11 cellular contexts compared by ENCODE assay signal in genomic region chr7:125355899-125356298, GRCh38.
DNase-seq lines count a peak whose midpoint lies in the region; ATAC-seq, FAIRE-seq and TF ChIP-seq lines count a peak whose summit lies in the region.
"Had no signal": no experiment of that assay in that cellular context is flagged by ENCODE, and none has a peak within 500 bp of the region (broad histone marks: within the 10 kb centered on the region; RNA-seq: fewer than 3 reads in every experiment).

No MANE protein-coding gene starts in this region.

- peaks cover 34% of the 10 kb centered on the region for H3K4me1 ChIP-seq in endothelial cell of umbilical vein (ENCODE audit: control insufficient read depth, extremely low read depth, insufficient read depth, low read length)

- H3K79me2 ChIP-seq in endothelial cell of umbilical vein (ENCODE audit: control insufficient read depth, insufficient read depth, low read length): no peaks in the 10 kb centered on the region

- in situ Hi-C loops in KBM-7 (cut with MboI; ENCODE audit: low pct_unique_long_range_greater_than_20kb, low sequenced_read_pairs): no loop called here
- in situ Hi-C loops in GM13976 (cut with MboI; ENCODE audit: low sequenced_read_pairs, unreplicated experiment): no loop called here

- H3K9ac ChIP-seq in endothelial cell of umbilical vein (replicated peaks; ENCODE audit: extremely low read depth, insufficient read depth, low read length): no peak overlapping the region

- CTCF ChIA-PET in endothelial cell of umbilical vein (lab: Charles Lee): interaction anchor here (0.9 to 1.4 kb wide), 3 partner anchors 11 to 296 kb away, joined by 3 to 4 read pairs (median 3); no protein-coding TSS in a partner anchor

- H3K27me3 Mint-ChIP-seq in activated naive CD8-positive, alpha-beta T cell treated with anti-CD3 and anti-CD28 coated beads, Interleukin-2, amount 50 U/mL, for 24 hours: no peaks in the 10 kb centered on the region
- H3K27me3 Mint-ChIP-seq: activated T-cell treated with anti-CD3 and anti-CD28 coated beads, Interleukin-2, amount 50 U/mL, for 24 hours had no signal

- no peaks in the 10 kb centered on the region for H3K27me3 ChIP-seq in endothelial cell of umbilical vein (ENCODE audit: control insufficient read depth in 2 of 2, insufficient read depth in 2 of 2, low read length in 2 of 2)

- no peaks in the 10 kb centered on the region for H3K9me3 ChIP-seq in endothelial cell of umbilical vein (replicated peaks; ENCODE audit: control insufficient read depth, insufficient read depth, low read length)

- H3K9me1 ChIP-seq in endothelial cell of umbilical vein (replicated peaks; ENCODE audit: control insufficient read depth, extremely low read depth, insufficient read depth, low read length): no peaks in the 10 kb centered on the region

- H3K4me2 ChIP-seq in endothelial cell of umbilical vein (ENCODE audit: insufficient read depth, low read length): peak overlapping the region; percentile 67

- DNase-seq in GM12865 (ENCODE audit: low read depth): peak; percentile 10
- DNase-seq in KBM-7: peak; percentile 97
- DNase-seq in endothelial cell of umbilical vein (ENCODE audit: low read depth, low spot score): peak; percentile 95
- DNase-seq in activated naive CD8-positive, alpha-beta T cell treated with anti-CD3 and anti-CD28 coated beads, Interleukin-2, amount 50 U/mL, for 24 hours: no peak
- no peak for DNase-seq in GM13976 (ENCODE audit: low spot score)
- DNase-seq in activated CD8-positive, alpha-beta memory T cell treated with anti-CD3 and anti-CD28 coated beads, Interleukin-2, amount 50 U/mL, for 48 hours: no peak
- no peak for DNase-seq in T1000 (lab: John Stamatoyannopoulos, UW)
- DNase-seq: activated T-cell treated with anti-CD3 and anti-CD28 coated beads, Interleukin-2, amount 50 U/mL, for 24 hours; HFFc6 had no signal

- H3K27ac ChIP-seq in endothelial cell of umbilical vein (ENCODE audit: insufficient read depth, low read depth, low read length): peak overlapping the region; percentile 76
- H3K27ac ChIP-seq: epithelial cell of prostate had no signal

- POLR2A ChIA-PET in endothelial cell of umbilical vein (lab: Charles Lee): no interaction called here

- no peak for TF ChIP-seq POLR2A in endothelial cell of umbilical vein (IDR thresholded peaks at IDR 0.05; ENCODE audit: low read depth, low read length)

- dilution Hi-C loops in endothelial cell of umbilical vein (cut with MboI; ENCODE audit: extremely low pct_ligation_motif_present, low sequenced_read_pairs): no loop called here

- H3K4me1 Mint-ChIP-seq in activated naive CD8-positive, alpha-beta T cell treated with anti-CD3 and anti-CD28 coated beads, Interleukin-2, amount 50 U/mL, for 24 hours: no peaks in the 10 kb centered on the region

- H3K4me3 Mint-ChIP-seq in activated naive CD8-positive, alpha-beta T cell treated with anti-CD3 and anti-CD28 coated beads, Interleukin-2, amount 50 U/mL, for 24 hours: no peak overlapping the region
- H3K4me3 Mint-ChIP-seq: activated T-cell treated with anti-CD3 and anti-CD28 coated beads, Interleukin-2, amount 50 U/mL, for 24 hours; HFFc6 had no signal

- ATAC-seq in HG02588 (IDR thresholded peaks at IDR 0.05; ENCODE audit: unreplicated experiment): peak; percentile 86
- no peak for ATAC-seq in activated naive CD8-positive, alpha-beta T cell treated with anti-CD3 and anti-CD28 coated beads, Interleukin-2, amount 50 U/mL, for 24 hours

- no peaks in the 10 kb centered on the region for H4K20me1 ChIP-seq in endothelial cell of umbilical vein (replicated peaks; ENCODE audit: control insufficient read depth, extremely low read depth, insufficient read depth, low read length)

- no peak overlapping the region for H3K27ac Mint-ChIP-seq in activated naive CD8-positive, alpha-beta T cell treated with anti-CD3 and anti-CD28 coated beads, Interleukin-2, amount 50 U/mL, for 24 hours
- H3K27ac Mint-ChIP-seq: activated T-cell treated with anti-CD3 and anti-CD28 coated beads, Interleukin-2, amount 50 U/mL, for 24 hours; HFFc6 had no signal

- no peaks in the 10 kb centered on the region for H3K36me3 ChIP-seq in endothelial cell of umbilical vein (ENCODE audit: control insufficient read depth in 2 of 2, extremely low read depth in 1 of 2, insufficient read depth in 2 of 2, low read length in 2 of 2)

- FAIRE-seq in endothelial cell of umbilical vein (lab: Jason Lieb, UNC): peak; percentile 90

- BruUV-seq in endothelial cell of umbilical vein (replicated peaks; lab: Mats Ljungman, UMichigan): no TSS peak

- intact Hi-C loops in endothelial cell of umbilical vein (cut with micrococcal nuclease): loop anchor here (1.0 to 10.0 kb wide), 7 partner anchors 9 to 1721 kb away; no protein-coding TSS in a partner anchor

- TF ChIP-seq CTCF in GM12865 (IDR thresholded peaks at IDR 0.05; ENCODE audit: insufficient read depth, low read depth, low read length, missing control alignments): no peak
- TF ChIP-seq CTCF in endothelial cell of umbilical vein (IDR thresholded peaks at IDR 0.05; ENCODE audit: extremely low read depth in 1 of 2, insufficient read depth in 1 of 2, low read depth in 1 of 2, low read length in 2 of 2): no peak
- TF ChIP-seq CTCF in GM13976 (IDR thresholded peaks at IDR 0.05; ENCODE audit: borderline replicate concordance, control extremely low read depth, extremely low read depth, insufficient read depth, missing control alignments): no peak

- H3K4me3 ChIP-seq in GM12865 (ENCODE audit: low read depth, low read length) (no peak overlapping the region), endothelial cell of umbilical vein (replicated peaks in 1 of 3; ENCODE audit: insufficient read depth in 1 of 3, low read depth in 1 of 3, low read length in 3 of 3) (no peak overlapping the region)

- peak overlapping the region; percentile 32 for H2AFZ ChIP-seq in endothelial cell of umbilical vein (ENCODE audit: low read depth, low read length)

- no peaks in the 10 kb centered on the region for H3K36me3 Mint-ChIP-seq in activated naive CD8-positive, alpha-beta T cell treated with anti-CD3 and anti-CD28 coated beads, Interleukin-2, amount 50 U/mL, for 24 hours (ENCODE audit: low read depth)

- H3K9me3 Mint-ChIP-seq in activated naive CD8-positive, alpha-beta T cell treated with anti-CD3 and anti-CD28 coated beads, Interleukin-2, amount 50 U/mL, for 24 hours: no peaks in the 10 kb centered on the region

TF ChIP-seq in endothelial cell of umbilical vein, 7 proteins besides CTCF, POLR2A, EP300 and RAD21:
- TF ChIP-seq FOS (IDR thresholded peaks at IDR 0.05; ENCODE audit: borderline replicate concordance, insufficient read depth, low read length): peak; percentile 55
- TF ChIP-seq GATA2 (IDR thresholded peaks at IDR 0.05; ENCODE audit: insufficient read depth, insufficient read length, low read depth, low read length): peak; percentile 50
- peak; percentile 70 for TF ChIP-seq POLR2AphosphoS5 (IDR thresholded peaks at IDR 0.05; ENCODE audit: insufficient read depth, low read depth, low read length)
- no peak for TF ChIP-seq EZH2 (IDR thresholded peaks at IDR 0.05; ENCODE audit: borderline replicate concordance, low read depth, low read length, severe bottlenecking)
- TF ChIP-seq MAX (IDR thresholded peaks at IDR 0.05; ENCODE audit: insufficient read depth, insufficient read length): no peak
- no peak for TF ChIP-seq MYC (IDR thresholded peaks at IDR 0.05; ENCODE audit: low read depth, low read length)
- TF ChIP-seq JUN (IDR thresholded peaks at IDR 0.05; ENCODE audit: borderline replicate concordance, insufficient read depth, insufficient read length, low read depth): peak; percentile 59
TF ChIP-seq in endothelial cell of umbilical vein: peak in this region for 4.

Comparison
In these comparisons a context has a peak if more than half of its experiments do, and no peak if none do; other contexts are left out.
1. DNase-seq: peak in GM12865 (single experiment), KBM-7 (single experiment) and endothelial cell of umbilical vein (single experiment); none in activated naive CD8-positive, alpha-beta T cell treated with anti-CD3 and anti-CD28 coated beads, Interleukin-2, amount 50 U/mL, for 24 hours (single experiment), GM13976 (single experiment), activated CD8-positive, alpha-beta memory T cell treated with anti-CD3 and anti-CD28 coated beads, Interleukin-2, amount 50 U/mL, for 48 hours (single experiment) and T1000 (single experiment).